Comparison of ENCODE assay signal across 28 cellular contexts in the genomic region with DNA sequence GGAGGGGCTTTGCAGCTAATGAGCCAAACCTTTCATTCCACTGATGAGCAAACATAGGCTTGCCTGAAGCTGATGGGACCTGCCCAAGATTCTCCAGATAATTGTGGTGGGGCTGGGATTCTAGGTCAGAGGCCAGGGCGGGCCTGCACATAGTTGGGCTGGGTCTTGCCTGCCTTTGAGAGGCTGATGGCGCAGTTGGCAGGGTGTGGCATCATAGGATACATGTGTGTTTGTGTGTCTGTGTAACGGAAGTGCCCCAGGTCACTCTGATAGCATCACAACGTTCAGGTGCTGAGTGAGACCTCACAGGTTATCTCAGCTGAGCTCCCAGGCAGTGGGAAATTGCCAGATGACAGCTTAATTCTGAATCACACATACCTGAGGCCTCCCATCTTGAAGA. TPM values are rescaled to one million over a fixed set of nuclear protein-coding genes. Genes with fewer than 3 reads are reported as not detected.
DNase-seq lines count a peak whose midpoint lies in the region; FAIRE-seq and TF ChIP-seq lines count a peak whose summit lies in the region.
"Had no signal": no experiment of that assay in that cellular context is flagged by ENCODE, and none has a peak within 500 bp of the region (broad histone marks: within the 10 kb centered on the region; RNA-seq: fewer than 3 reads in every experiment).

No MANE protein-coding gene starts in this region.

- H3K36me3 Mint-ChIP-seq in MCF 10A (ENCODE audit: insufficient read depth, unreplicated experiment): peaks cover 6% of the 10 kb centered on the region
- H3K36me3 Mint-ChIP-seq: activated naive CD8-positive, alpha-beta T cell treated with anti-CD3 and anti-CD28 coated beads, Interleukin-2, amount 10 ng/mL, durations not matched to agents 7 days and 5 days had no signal

- no peaks in the 10 kb centered on the region for H3K4me1 ChIP-seq in breast epithelium
- H3K4me1 ChIP-seq: BE2C had no signal

- no peaks in the 10 kb centered on the region for H3K9me3 Mint-ChIP-seq in MCF 10A (ENCODE audit: unreplicated experiment)
- H3K9me3 Mint-ChIP-seq: activated naive CD8-positive, alpha-beta T cell treated with anti-CD3 and anti-CD28 coated beads, Interleukin-2, amount 10 ng/mL, durations not matched to agents 7 days and 5 days; effector memory CD8-positive, alpha-beta T cell had no signal

- peaks cover 31% of the 10 kb centered on the region for H3K4me1 Mint-ChIP-seq in MCF 10A (ENCODE audit: insufficient read depth, unreplicated experiment)

- BruUV-seq in MCF 10A (replicated peaks; lab: Mats Ljungman, UMichigan): no TSS peak

- intact Hi-C loops in MCF 10A (cut with micrococcal nuclease) (no loop called here), breast epithelium (cut with DNase I; ENCODE audit: low total_unique reads) (loop anchor here (10.0 kb wide), 1 partner anchor 271 kb away; a partner anchor contains a TSS), lower leg skin (cut with DNase I; ENCODE audit: low total_unique reads) (no loop called here)

- TF ChIP-seq POLR2A in breast epithelium (IDR thresholded peaks at IDR 0.05) (no peak), lower leg skin (IDR thresholded peaks at IDR 0.05) (no peak)

- DNase-seq in MCF 10A (ENCODE audit: unreplicated experiment) (peak; percentile 27), breast epithelium (ENCODE audit: low spot score in 2 of 2) (no peak), coronary artery (ENCODE audit: low spot score) (peak; percentile 49), lower leg skin (ENCODE audit: low spot score in 2 of 2) (peak; percentile 86 to 91), urothelium cell line (ENCODE audit: low spot score) (peak; percentile 51), NCI-H1105 treated with DMSO at 0.1 percent for 48 hours (lab: John Stamatoyannopoulos, UW) (no peak), pons (ENCODE audit: low spot score) (no peak)
- no peak for DNase-seq in stimulated activated CD4-positive, alpha-beta T cell treated with anti-CD3 and anti-CD28 coated beads, Interleukin-15, amount 100 ng/mL, for 24 hours
- DNase-seq: activated CD4-positive, alpha-beta T cell treated with anti-CD3 and anti-CD28 coated beads, Interleukin-2, amount 50 U/mL, for 48 hours; activated CD4-positive, CD25-positive, alpha-beta regulatory T cell; activated CD8-positive, alpha-beta memory T cell treated with anti-CD3 and anti-CD28 coated beads, Interleukin-2, amount 50 U/mL, for 48 hours; activated naive CD8-positive, alpha-beta T cell treated with anti-CD3 and anti-CD28 coated beads, Interleukin-2, amount 10 ng/mL, durations not matched to agents 7 days and 5 days; BE2C; body of pancreas; effector memory CD8-positive, alpha-beta T cell; left ventricle myocardium superior; MG63; NCI-H1436 treated with DMSO at 0.1 percent for 48 hours; NCI-H2171 treated with DMSO at 0.1 percent for 48 hours; NCI-H526; Right ventricle myocardium superior; spleen; stimulated activated CD4-positive, alpha-beta T cell treated with anti-CD3 and anti-CD28 coated beads, Interleukin-4, amount 100 ng/mL, for 24 hours; stimulated activated naive CD4-positive, alpha-beta T cell treated with Interleukin-2 at 50 U/mL for 16 hours; transverse colon had no signal

- no peaks in the 10 kb centered on the region for H3K36me3 ChIP-seq in breast epithelium
- H3K36me3 ChIP-seq: BE2C, MG63, spleen, transverse colon had no signal

- H3K27me3 Mint-ChIP-seq in MCF 10A (ENCODE audit: insufficient read depth, unreplicated experiment): no peaks in the 10 kb centered on the region

- POLR2A ChIA-PET in MCF 10A (lab: Yijun Ruan, JAX): interaction anchor here (0.7 to 1.3 kb wide), 6 partner anchors 12 to 274 kb away, joined by 3 to 8 read pairs (median 4); a partner anchor contains a TSS

- CTCF ChIA-PET in MCF 10A (lab: Yijun Ruan, JAX): interaction anchor here (0.6 to 7.4 kb wide), 8 partner anchors 12 to 272 kb away, joined by 3 to 86 read pairs (median 3); no protein-coding TSS in a partner anchor

- H3K27ac ChIP-seq in breast epithelium (no peak overlapping the region), coronary artery (no peak overlapping the region)
- H3K27ac ChIP-seq: body of pancreas, HL-60, spleen, transverse colon had no signal

- no peak overlapping the region for H3K4me3 Mint-ChIP-seq in MCF 10A (ENCODE audit: unreplicated experiment)
- H3K4me3 Mint-ChIP-seq: activated naive CD8-positive, alpha-beta T cell treated with anti-CD3 and anti-CD28 coated beads, Interleukin-2, amount 10 ng/mL, durations not matched to agents 7 days and 5 days had no signal

- no peak for FAIRE-seq in urothelium cell line (lab: Jason Lieb, UNC)
- FAIRE-seq: A204.1 had no signal

- H3K4me3 ChIP-seq in breast epithelium: no peak overlapping the region
- H3K4me3 ChIP-seq in coronary artery: no peak overlapping the region
- no peak overlapping the region for H3K4me3 ChIP-seq in lower leg skin (ENCODE audit: low read depth, poor library complexity, severe bottlenecking)
- H3K4me3 ChIP-seq: body of pancreas, MG63, spleen, transverse colon had no signal

- no peak for TF ChIP-seq CTCF in MCF 10A (IDR thresholded peaks at IDR 0.05; ENCODE audit: unreplicated experiment)
- no peak for TF ChIP-seq CTCF in breast epithelium (IDR thresholded peaks at IDR 0.05)
- TF ChIP-seq CTCF in coronary artery (IDR thresholded peaks at IDR 0.05): no peak
- TF ChIP-seq CTCF in lower leg skin (IDR thresholded peaks at IDR 0.05): no peak

- no peaks in the 10 kb centered on the region for H3K27me3 ChIP-seq in breast epithelium
- H3K27me3 ChIP-seq: BE2C, body of pancreas, MG63, transverse colon had no signal

- H3K27ac Mint-ChIP-seq in MCF 10A (ENCODE audit: low read depth, unreplicated experiment): peak overlapping the region; percentile 0
- H3K27ac Mint-ChIP-seq: activated naive CD8-positive, alpha-beta T cell treated with anti-CD3 and anti-CD28 coated beads, Interleukin-2, amount 10 ng/mL, durations not matched to agents 7 days and 5 days had no signal

- no peaks in the 10 kb centered on the region for H3K9me3 ChIP-seq in breast epithelium
- H3K9me3 ChIP-seq: BE2C, body of pancreas, MG63, spleen, transverse colon had no signal

- WGBS in lower leg skin, 2 donors: 33 to 63% methylated on average over 4 of the region's 4 CpGs

RNA-seq across cellular contexts. Expression of a gene that starts 22.9 kb away (rescaled TPM):
- total RNA-seq in MCF 10A (2022) (0.16 TPM in 1 of 2 replicates, not detected in the other), breast epithelium (under 1 TPM in 1 of 3 donors, not detected in 2; 0.29 TPM), lower leg skin (10 to 100 TPM in 2 of 4 donors, 1 to 10 TPM in 2; 2.7 to 16.4 (median 9.0) TPM)
- total RNA-seq: activated naive CD8-positive, alpha-beta T cell treated with anti-CD3 and anti-CD28 coated beads, Interleukin-2, amount 10 ng/mL, durations not matched to agents 7 days and 5 days; body of pancreas; Daoy; left ventricle myocardium superior; Right ventricle myocardium superior; spleen; transverse colon had no signal

Comparison
In these comparisons a context has a peak if more than half of its experiments do, and no peak if none do; other contexts are left out.
1. DNase-seq: peak in MCF 10A (single experiment), coronary artery (single experiment), lower leg skin (2 of 2) and urothelium cell line (single experiment); none in breast epithelium (0 of 2), NCI-H1105 treated with DMSO at 0.1 percent for 48 hours (single experiment), pons (single experiment) and stimulated activated CD4-positive, alpha-beta T cell treated with anti-CD3 and anti-CD28 coated beads, Interleukin-15, amount 100 ng/mL, for 24 hours (single experiment).